In genomic region chr20:33664085-33664761, GRCh38 we compare ENCODE assay signal across 9 cellular contexts. TPM values are rescaled to one million over a fixed set of nuclear protein-coding genes. Genes with fewer than 3 reads are reported as not detected.
DNase-seq lines count a peak whose midpoint lies in the region; ATAC-seq, FAIRE-seq and TF ChIP-seq lines count a peak whose summit lies in the region.
"Had no signal": no experiment of that assay in that cellular context is flagged by ENCODE, and none has a peak within 500 bp of the region (broad histone marks: within the 10 kb centered on the region; RNA-seq: fewer than 3 reads in every experiment).

No MANE protein-coding gene starts in this region.

- intact Hi-C loops in PC-3 (cut with micrococcal nuclease): no loop called here
- intact Hi-C loops in endothelial cell of umbilical vein (cut with micrococcal nuclease): loop anchor here (10.0 kb wide), 1 partner anchor 331 kb away; the partner anchor contains the start of gene RALY
- intact Hi-C loops in prostate gland (cut with DNase I): no loop called here

- DNase-seq in DND-41 (no peak), PC-3 (no peak), endothelial cell of umbilical vein (ENCODE audit: low read depth, low spot score) (no peak), prostate gland (ENCODE audit: low spot score) (no peak), retina (no peak)

- ATAC-seq in DND-41 (ENCODE audit: insufficient read depth, low read depth): peak; percentile 12; the same call in 2 of the 3 replicates
- no peak for ATAC-seq in PC-3
- no peak for ATAC-seq in HG03159 (IDR thresholded peaks at IDR 0.05; ENCODE audit: unreplicated experiment)
- no peak for ATAC-seq in GM19467 (IDR thresholded peaks at IDR 0.05; ENCODE audit: unreplicated experiment)
- no peak for ATAC-seq in GM18520 (IDR thresholded peaks at IDR 0.05; ENCODE audit: unreplicated experiment)

- no peaks in the 10 kb centered on the region for H3K9me1 ChIP-seq in endothelial cell of umbilical vein (replicated peaks; ENCODE audit: control insufficient read depth, extremely low read depth, insufficient read depth, low read length)

- TF ChIP-seq POLR2A in endothelial cell of umbilical vein (IDR thresholded peaks at IDR 0.05; ENCODE audit: low read depth, low read length) (no peak), prostate gland (IDR thresholded peaks at IDR 0.05) (no peak)

- H3K27ac ChIP-seq in DND-41 (ENCODE audit: low read length) (peak overlapping the region; percentile 88), PC-3 (ENCODE audit: low read length) (0 out of 2 replicates have a peak overlapping the region, but pooled peaks have one; percentile 2), endothelial cell of umbilical vein (ENCODE audit: insufficient read depth, low read depth, low read length) (peak overlapping the region; percentile 56), prostate gland (peak overlapping the region; percentile 83 to 90)

- TF ChIP-seq CTCF in DND-41 (IDR thresholded peaks at IDR 0.05; ENCODE audit: borderline replicate concordance, extremely low read depth, low read length, poor library complexity, severe bottlenecking) (no peak), PC-3 (conservative IDR thresholded peaks at IDR 0.05; ENCODE audit: low read depth, low read length) (no peak), endothelial cell of umbilical vein (IDR thresholded peaks at IDR 0.05; ENCODE audit: extremely low read depth in 1 of 2, insufficient read depth in 1 of 2, low read depth in 1 of 2, low read length in 2 of 2) (no peak), prostate gland (IDR thresholded peaks at IDR 0.05) (no peak)

- H3K4me3 ChIP-seq in DND-41 (ENCODE audit: low read depth in 1 of 2, low read length in 2 of 2) (peak overlapping the region; percentile 59 to 84; a peak in 3 of 4 replicates), PC-3 (ENCODE audit: low read length) (peak overlapping the region; percentile 81), endothelial cell of umbilical vein (replicated peaks in 1 of 3; ENCODE audit: insufficient read depth in 1 of 3, low read depth in 1 of 3, low read length in 3 of 3) (peak overlapping the region in 2 of 3 experiments; percentile 56 to 59), prostate gland (peak overlapping the region; percentile 56 to 64)

- H3K79me2 ChIP-seq in DND-41 (ENCODE audit: insufficient read depth, low read length) (no peaks in the 10 kb centered on the region), PC-3 (ENCODE audit: low read length) (0 out of 2 replicates have a peak, but pooled peaks cover 7% of the 10 kb centered on the region), endothelial cell of umbilical vein (ENCODE audit: control insufficient read depth, insufficient read depth, low read length) (no peaks in the 10 kb centered on the region)

- no peaks in the 10 kb centered on the region for H3K9me2 ChIP-seq in PC-3 (replicated peaks; ENCODE audit: low read length)

- H3K36me3 ChIP-seq in DND-41 (ENCODE audit: insufficient read depth, low read length) (peaks cover 9% of the 10 kb centered on the region; the same call in 1 of the 2 replicates), PC-3 (ENCODE audit: low read depth, low read length) (peaks cover 9% of the 10 kb centered on the region; the same call in 1 of the 2 replicates), endothelial cell of umbilical vein (ENCODE audit: control insufficient read depth in 2 of 2, extremely low read depth in 1 of 2, insufficient read depth in 2 of 2, low read length in 2 of 2) (peaks cover 0 to 2% of the 10 kb centered on the region in 2 experiments), prostate gland (peaks cover 3 to 8% of the 10 kb centered on the region in 2 donors)

- dilution Hi-C loops in endothelial cell of umbilical vein (cut with MboI; ENCODE audit: extremely low pct_ligation_motif_present, low sequenced_read_pairs): no loop called here

- POLR2A ChIA-PET in PC-3 (lab: Charles Lee; ENCODE audit: unreplicated experiment): interaction anchor here (0.7 to 1.0 kb wide), 2 partner anchors 174 to 175 kb away, joined by 4 to 6 read pairs; partner anchors contain the start of gene CBFA2T2
- POLR2A ChIA-PET in endothelial cell of umbilical vein (lab: Charles Lee): interaction anchor here (0.6 kb wide), 1 partner anchor 180 kb away, joined by 8 read pairs; no protein-coding TSS in a partner anchor

- no peaks in the 10 kb centered on the region for H3K27me3 ChIP-seq in DND-41 (ENCODE audit: insufficient read depth, low read length, poor library complexity)
- H3K27me3 ChIP-seq in PC-3 (ENCODE audit: low read length): no peaks in the 10 kb centered on the region
- no peaks in the 10 kb centered on the region for H3K27me3 ChIP-seq in endothelial cell of umbilical vein (ENCODE audit: control insufficient read depth in 2 of 2, insufficient read depth in 2 of 2, low read length in 2 of 2)
- no peaks in the 10 kb centered on the region for H3K27me3 ChIP-seq in prostate gland (replicated peaks; ENCODE audit: insufficient read depth)

- no peaks in the 10 kb centered on the region for H3K9me3 ChIP-seq in DND-41 (ENCODE audit: insufficient read depth, low read length, severe bottlenecking)
- H3K9me3 ChIP-seq in PC-3 (ENCODE audit: low read length): no peaks in the 10 kb centered on the region
- no peaks in the 10 kb centered on the region for H3K9me3 ChIP-seq in endothelial cell of umbilical vein (replicated peaks; ENCODE audit: control insufficient read depth, insufficient read depth, low read length)
- no peaks in the 10 kb centered on the region for H3K9me3 ChIP-seq in prostate gland

- TSS peak; percentile 73 for BruUV-seq in PC-3 (replicated peaks; lab: Mats Ljungman, UMichigan)
- no TSS peak for BruUV-seq in endothelial cell of umbilical vein (replicated peaks; lab: Mats Ljungman, UMichigan)

- no peaks in the 10 kb centered on the region for H3F3A ChIP-seq in PC-3 (ENCODE audit: low read length, unreplicated experiment)

- H3K9ac ChIP-seq in DND-41 (ENCODE audit: low read depth, low read length) (peak overlapping the region; percentile 92), PC-3 (ENCODE audit: low read length) (peak overlapping the region; percentile 73), endothelial cell of umbilical vein (replicated peaks; ENCODE audit: extremely low read depth, insufficient read depth, low read length) (peak overlapping the region; percentile 53)

- CTCF ChIA-PET in PC-3 (lab: Charles Lee) (no interaction called here), endothelial cell of umbilical vein (lab: Charles Lee) (interaction anchor here (0.9 to 3.0 kb wide), 6 partner anchors 10 to 401 kb away, joined by 3 to 23 read pairs (median 5); partner anchors contain the start of gene SNTA1)

- peak overlapping the region; percentile 94 for H2AFZ ChIP-seq in DND-41 (ENCODE audit: low read depth, low read length)
- peak overlapping the region; percentile 91 for H2AFZ ChIP-seq in PC-3 (ENCODE audit: low read length)
- peak overlapping the region; percentile 84 for H2AFZ ChIP-seq in endothelial cell of umbilical vein (ENCODE audit: low read depth, low read length)

- FAIRE-seq in endothelial cell of umbilical vein (lab: Jason Lieb, UNC): no peak
- FAIRE-seq: islet of Langerhans had no signal

- peaks cover 21% of the 10 kb centered on the region for H3K4me1 ChIP-seq in DND-41 (ENCODE audit: insufficient read depth, low read length)
- H3K4me1 ChIP-seq in PC-3 (ENCODE audit: insufficient read depth, low read length): peaks cover 25% of the 10 kb centered on the region; the same call in 1 of the 2 replicates
- peaks cover 23% of the 10 kb centered on the region for H3K4me1 ChIP-seq in endothelial cell of umbilical vein (ENCODE audit: control insufficient read depth, extremely low read depth, insufficient read depth, low read length)
- peaks cover 4% of the 10 kb centered on the region for H3K4me1 ChIP-seq in prostate gland (replicated peaks)

- H3K4me2 ChIP-seq in DND-41 (ENCODE audit: insufficient read depth, low read length) (peak overlapping the region; percentile 84), PC-3 (ENCODE audit: low read length) (peak overlapping the region; percentile 98), endothelial cell of umbilical vein (ENCODE audit: insufficient read depth, low read length) (peak overlapping the region; percentile 86)

- 30% methylated on average over 9 of the region's 9 CpGs for WGBS in prostate gland

- H4K20me1 ChIP-seq in DND-41 (ENCODE audit: insufficient read depth, low read length): no peaks in the 10 kb centered on the region
- H4K20me1 ChIP-seq in PC-3 (ENCODE audit: low read length): no peaks in the 10 kb centered on the region
- H4K20me1 ChIP-seq in endothelial cell of umbilical vein (replicated peaks; ENCODE audit: control insufficient read depth, extremely low read depth, insufficient read depth, low read length): no peaks in the 10 kb centered on the region

RNA-seq across cellular contexts. Expression of gene C20orf144, which starts 2.1 kb away (rescaled TPM):
- total RNA-seq in PC-3 (2014; rRNA removed) (0.17 TPM in 1 of 2 replicates, not detected in the other), endothelial cell of umbilical vein (not detected in 2 replicates), prostate gland (under 1 TPM; 0.14 to 0.91 TPM)
- polyA plus RNA-seq in endothelial cell of umbilical vein: 0.05 TPM in 1 of 2 replicates, not detected in the other
- polyA plus RNA-seq in endothelial cell of umbilical vein (2011; cell fraction: cytosol; rRNA removed): 0.03 and 0.05 TPM in 2 replicates
- not detected in 2 replicates for polyA plus RNA-seq in endothelial cell of umbilical vein (2011; cell fraction: nucleus; rRNA removed)
- polyA plus RNA-seq in endothelial cell of umbilical vein (2012): 0.14 and 0.21 TPM in 2 replicates
- not detected in 2 replicates for polyA minus RNA-seq in endothelial cell of umbilical vein
- not detected for polyA minus RNA-seq in endothelial cell of umbilical vein (2011; cell fraction: cytosol; rRNA and poly(A)+ RNA removed)
- polyA minus RNA-seq in endothelial cell of umbilical vein (2011; cell fraction: nucleus; rRNA and poly(A)+ RNA removed): not detected in 2 replicates

RNA-seq across cellular contexts. Expression of gene ACTL10, which starts 2.5 kb away (rescaled TPM):
- total RNA-seq in PC-3 (2014; rRNA removed) (1.6 and 2.8 TPM in 2 replicates), endothelial cell of umbilical vein (0.62 and 1.4 TPM in 2 replicates), prostate gland (1 to 10 TPM; 7.9 to 8.5 TPM)
- polyA plus RNA-seq in endothelial cell of umbilical vein: 0.92 and 1.0 TPM in 2 replicates
- 0.32 and 0.71 TPM in 2 replicates for polyA plus RNA-seq in endothelial cell of umbilical vein (2011; cell fraction: cytosol; rRNA removed)
- polyA plus RNA-seq in endothelial cell of umbilical vein (2011; cell fraction: nucleus; rRNA removed): 0.22 and 0.25 TPM in 2 replicates
- polyA plus RNA-seq in endothelial cell of umbilical vein (2012): 1.2 and 1.3 TPM in 2 replicates
- 0.34 and 0.51 TPM in 2 replicates for polyA minus RNA-seq in endothelial cell of umbilical vein
- 4.5 TPM for polyA minus RNA-seq in endothelial cell of umbilical vein (2011; cell fraction: cytosol; rRNA and poly(A)+ RNA removed)
- 0.48 and 1.0 TPM in 2 replicates for polyA minus RNA-seq in endothelial cell of umbilical vein (2011; cell fraction: nucleus; rRNA and poly(A)+ RNA removed)

RNA-seq across cellular contexts. Expression of gene NECAB3, which starts 10.0 kb away (rescaled TPM):
- 41.2 and 43.5 TPM in 2 replicates for total RNA-seq in PC-3 (2014; rRNA removed)
- total RNA-seq in endothelial cell of umbilical vein: 18.1 and 20.2 TPM in 2 replicates
- polyA plus RNA-seq in endothelial cell of umbilical vein: 22.4 and 34.2 TPM in 2 replicates
- polyA plus RNA-seq in endothelial cell of umbilical vein (2011; cell fraction: cytosol; rRNA removed): 11.9 and 17.5 TPM in 2 replicates
- 53.5 and 74.7 TPM in 2 replicates for polyA plus RNA-seq in endothelial cell of umbilical vein (2011; cell fraction: nucleus; rRNA removed)
- polyA plus RNA-seq in endothelial cell of umbilical vein (2012): 13.7 and 19.6 TPM in 2 replicates
- 11.4 and 22.0 TPM in 2 replicates for polyA minus RNA-seq in endothelial cell of umbilical vein
- polyA minus RNA-seq in endothelial cell of umbilical vein (2011; cell fraction: cytosol; rRNA and poly(A)+ RNA removed): 46.7 TPM
- polyA minus RNA-seq in endothelial cell of umbilical vein (2011; cell fraction: nucleus; rRNA and poly(A)+ RNA removed): 16.0 and 18.5 TPM in 2 replicates
- total RNA-seq in prostate gland: 100 to 1,000 TPM; 142 to 156 TPM

RNA-seq across cellular contexts. Expression of gene E2F1, which starts 22.0 kb away (rescaled TPM):
- total RNA-seq in PC-3 (2014; rRNA removed): 63.7 and 72.2 TPM in 2 replicates
- 27.0 and 29.6 TPM in 2 replicates for total RNA-seq in endothelial cell of umbilical vein
- polyA plus RNA-seq in endothelial cell of umbilical vein: 20.7 and 22.3 TPM in 2 replicates
- 15.9 and 17.8 TPM in 2 replicates for polyA plus RNA-seq in endothelial cell of umbilical vein (2011; cell fraction: cytosol; rRNA removed)
- 27.0 and 30.5 TPM in 2 replicates for polyA plus RNA-seq in endothelial cell of umbilical vein (2011; cell fraction: nucleus; rRNA removed)
- 12.3 and 15.7 TPM in 2 replicates for polyA plus RNA-seq in endothelial cell of umbilical vein (2012)
- 13.4 and 15.0 TPM in 2 replicates for polyA minus RNA-seq in endothelial cell of umbilical vein
- polyA minus RNA-seq in endothelial cell of umbilical vein (2011; cell fraction: cytosol; rRNA and poly(A)+ RNA removed): 34.7 TPM
- 6.3 and 6.5 TPM in 2 replicates for polyA minus RNA-seq in endothelial cell of umbilical vein (2011; cell fraction: nucleus; rRNA and poly(A)+ RNA removed)
- total RNA-seq in prostate gland: 10 to 100 TPM in 1 of 2 donors, 1 to 10 TPM in 1; 2.0 to 10.1 TPM

RNA-seq across cellular contexts. Expression of gene PXMP4, which starts 55.9 kb away (rescaled TPM):
- total RNA-seq in PC-3 (2014; rRNA removed): not detected in 2 replicates
- 6.9 and 8.1 TPM in 2 replicates for total RNA-seq in endothelial cell of umbilical vein
- polyA plus RNA-seq in endothelial cell of umbilical vein: 8.0 and 8.5 TPM in 2 replicates
- 4.9 and 5.9 TPM in 2 replicates for polyA plus RNA-seq in endothelial cell of umbilical vein (2011; cell fraction: cytosol; rRNA removed)
- polyA plus RNA-seq in endothelial cell of umbilical vein (2011; cell fraction: nucleus; rRNA removed): 2.2 and 2.4 TPM in 2 replicates
- polyA plus RNA-seq in endothelial cell of umbilical vein (2012): 5.6 and 5.9 TPM in 2 replicates
- polyA minus RNA-seq in endothelial cell of umbilical vein: 5.5 and 5.7 TPM in 2 replicates
- polyA minus RNA-seq in endothelial cell of umbilical vein (2011; cell fraction: cytosol; rRNA and poly(A)+ RNA removed): 6.0 TPM
- 0.72 and 1.3 TPM in 2 replicates for polyA minus RNA-seq in endothelial cell of umbilical vein (2011; cell fraction: nucleus; rRNA and poly(A)+ RNA removed)
- 10 to 100 TPM; 13.3 to 25.5 TPM for total RNA-seq in prostate gland

Comparison
In these comparisons a context has a peak if more than half of its experiments do, and no peak if none do; other contexts are left out.
1. H3K27ac ChIP-seq: peak in every context shown above with its lines; median percentile 88 in DND-41; 86 in prostate gland; 56 in endothelial cell of umbilical vein; 2 in PC-3.